8 cellular contexts compared by ENCODE assay signal in the genomic region with DNA sequence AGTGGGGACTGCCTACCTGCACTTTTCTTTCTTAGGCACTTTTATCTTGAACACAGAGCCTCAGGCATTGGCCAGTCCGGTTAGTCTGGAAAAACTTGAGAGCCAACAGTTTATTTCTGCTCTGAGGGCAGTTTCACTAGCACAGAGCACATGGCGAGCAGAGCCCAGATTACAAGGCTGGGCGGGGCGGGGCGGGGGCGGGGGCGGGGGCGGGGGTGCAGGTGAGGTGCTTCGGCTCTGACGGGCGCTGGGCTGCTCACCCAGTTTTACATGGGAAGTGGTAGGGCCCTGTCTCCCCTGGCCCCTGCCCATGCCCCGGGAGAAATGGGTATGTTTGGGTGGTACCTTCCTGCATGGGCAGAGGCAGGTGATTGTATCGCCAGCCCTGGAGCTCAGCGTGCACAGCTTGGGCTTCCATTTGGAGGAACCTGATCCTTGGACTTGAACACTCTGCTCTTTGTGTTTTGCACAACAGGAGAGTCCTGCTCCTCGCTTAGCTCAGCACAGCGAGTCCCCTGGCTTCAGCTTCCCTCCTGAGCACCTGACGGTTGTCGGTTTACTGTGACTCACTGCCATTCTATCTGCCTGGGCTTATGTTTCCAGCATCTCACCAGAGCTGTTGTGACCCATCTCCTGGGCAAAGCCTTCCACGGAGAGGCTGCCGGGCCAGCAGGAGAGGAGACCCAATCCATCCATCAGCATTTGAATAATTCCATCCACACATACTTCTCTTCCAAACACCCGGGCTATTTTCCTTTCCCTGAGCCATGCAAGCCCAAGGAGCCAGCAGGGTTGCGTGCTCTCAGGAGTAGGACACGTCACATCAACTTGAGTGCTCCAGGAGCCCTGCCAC.
DNase-seq lines count a peak whose midpoint lies in the region; ATAC-seq and TF ChIP-seq lines count a peak whose summit lies in the region.

No MANE protein-coding gene starts in this region.

- intact Hi-C loops in left ventricle myocardium superior (cut with micrococcal nuclease): loop anchor here (10.0 kb wide), 1 partner anchor 103 kb away; no protein-coding TSS in a partner anchor

- TF ChIP-seq CTCF in GM12865 (IDR thresholded peaks at IDR 0.05; ENCODE audit: insufficient read depth, low read depth, low read length, missing control alignments) (no peak), Peyer's patch (IDR thresholded peaks at IDR 0.05) (peak in 3 of 6 experiments; percentile 21 to 37 (median 25))

- peaks cover 12 to 45% (median 33%) of the 10 kb centered on the region in 4 donors for H3K4me1 ChIP-seq in Peyer's patch

- H3K27ac ChIP-seq in Peyer's patch: peak overlapping the region; percentile 94 to 99 (median 95)

- H3K4me3 ChIP-seq in GM12865 (ENCODE audit: low read depth, low read length) (peak overlapping the region; percentile 80), Peyer's patch (peak overlapping the region; percentile 11 to 55 (median 36))

- DNase-seq in GM12865 (ENCODE audit: low read depth) (peak; percentile 82), Peyer's patch (peak; percentile 77 to 91 (median 87)), left ventricle myocardium superior (peak; percentile 42), NCI-H345 (lab: John Stamatoyannopoulos, UW) (no peak), NCI-H82 (lab: John Stamatoyannopoulos, UW) (no peak)
- peak in 3 of 4 experiments; percentile 37 to 51 (median 48) for DNase-seq in activated naive CD4-positive, alpha-beta T cell (lab: John Stamatoyannopoulos, UW)
- DNase-seq in stimulated activated CD4-positive, alpha-beta T cell treated with anti-CD3 and anti-CD28 coated beads, Interleukin-12 subunit alpha, Interleukin-12 subunit beta, amount 100 ng/mL, for 4 hours: peak; percentile 53

- ATAC-seq in HG02885 (IDR thresholded peaks at IDR 0.05; ENCODE audit: poor library complexity, unreplicated experiment): peak; percentile 15
- peak; percentile 18 for ATAC-seq in left ventricle myocardium superior

- H3K27me3 ChIP-seq in Peyer's patch: no peaks in the 10 kb centered on the region

- peak; percentile 68 to 90 for TF ChIP-seq POLR2A in Peyer's patch (IDR thresholded peaks at IDR 0.05)

- no peaks in the 10 kb centered on the region for H3K9me3 ChIP-seq in Peyer's patch

- H3K36me3 ChIP-seq in Peyer's patch: no peaks in the 10 kb centered on the region

Comparison
In these comparisons a context has a peak if more than half of its experiments do, and no peak if none do; other contexts are left out.
1. DNase-seq: peak in GM12865 (single experiment), Peyer's patch (3 of 3), activated naive CD4-positive, alpha-beta T cell (3 of 4), left ventricle myocardium superior (single experiment) and stimulated activated CD4-positive, alpha-beta T cell treated with anti-CD3 and anti-CD28 coated beads, Interleukin-12 subunit alpha, Interleukin-12 subunit beta, amount 100 ng/mL, for 4 hours (single experiment); none in NCI-H345 (single experiment) and NCI-H82 (single experiment).